ENCODE assay signal across 8 cellular contexts in the genomic region with DNA sequence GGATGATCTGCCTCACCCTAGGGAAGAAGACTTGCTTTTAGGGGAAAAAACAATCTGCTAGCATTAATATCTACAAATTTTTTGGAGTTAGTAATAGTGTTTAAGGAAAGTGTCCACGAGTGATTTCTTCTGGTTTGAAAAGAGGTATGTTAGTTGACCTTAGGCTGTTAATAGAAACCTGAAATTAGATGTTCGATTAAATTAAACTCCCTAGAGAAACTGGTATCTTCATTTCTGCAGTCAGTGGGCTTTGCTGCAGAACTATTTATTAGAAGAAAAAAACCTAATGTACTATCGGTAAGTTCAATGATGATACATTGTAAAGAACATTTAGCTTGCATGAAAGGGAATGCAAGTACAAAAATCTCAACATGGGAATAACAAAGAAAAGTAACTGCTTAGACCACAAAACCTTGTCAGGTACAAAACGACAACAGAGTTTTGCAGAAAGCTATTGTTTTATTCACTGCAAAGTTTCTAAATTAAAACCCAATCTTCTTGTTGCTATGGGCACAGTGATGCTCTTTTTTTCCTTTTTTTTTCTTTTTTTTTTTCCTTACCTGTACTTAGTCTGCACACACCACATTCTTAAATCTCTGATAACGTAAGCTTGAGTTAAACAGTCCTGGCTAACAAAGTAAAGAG. TPM values are rescaled to one million over a fixed set of nuclear protein-coding genes. Genes with fewer than 3 reads are reported as not detected.
A peak's percentile ranks its signal among the peaks of the same experiment; 100 is the strongest.
DNase-seq lines count a peak whose midpoint lies in the region; ATAC-seq and TF ChIP-seq lines count a peak whose summit lies in the region.
"Had no signal": no experiment of that assay in that cellular context is flagged by ENCODE, and none has a peak within 500 bp of the region (broad histone marks: within the 10 kb centered on the region; RNA-seq: fewer than 3 reads in every experiment).

No MANE protein-coding gene starts in this region.

- TF ChIP-seq CTCF in HFFc6 (IDR thresholded peaks at IDR 0.05): no peak

- H3K27me3 Mint-ChIP-seq in HFFc6 (ENCODE audit: insufficient read depth): no peaks in the 10 kb centered on the region; the same call in 1 of the 2 replicates
- peaks cover 63% of the 10 kb centered on the region for H3K27me3 Mint-ChIP-seq in activated T-helper 2 cell treated with anti-CD3 and anti-CD28 coated beads, Interferon-gamma antibody, Interleukin-2, Interleukin-4, amounts not matched to agents 10 μg/mL and 5 μg/mL and 100 μg/mL, durations not matched to agents 14 hours and 24 hours and 36 hours (ENCODE audit: low read depth)

- no peaks in the 10 kb centered on the region for H3K36me3 ChIP-seq in iPS-18a (ENCODE audit: control insufficient read depth, low read depth, low read length)

- no peaks in the 10 kb centered on the region for H3K9me3 ChIP-seq in iPS-18a (ENCODE audit: control insufficient read depth, low read depth, low read length)

- H3K36me3 Mint-ChIP-seq in HFFc6 (ENCODE audit: low read depth): peaks cover 5% of the 10 kb centered on the region; the same call in 1 of the 2 replicates
- no peaks in the 10 kb centered on the region for H3K36me3 Mint-ChIP-seq in activated T-helper 2 cell treated with anti-CD3 and anti-CD28 coated beads, Interferon-gamma antibody, Interleukin-2, Interleukin-4, amounts not matched to agents 10 μg/mL and 5 μg/mL and 100 μg/mL, durations not matched to agents 14 hours and 24 hours and 36 hours (ENCODE audit: low read depth)
- H3K36me3 Mint-ChIP-seq in stimulated activated effector memory CD8-positive, alpha-beta T cell treated with anti-CD3 and anti-CD28 coated beads, Interleukin-12 subunit alpha, Interleukin-12 subunit beta, amount 100 ng/mL, for 72 hours: peaks cover 12% of the 10 kb centered on the region

- ATAC-seq in stimulated activated effector memory CD8-positive, alpha-beta T cell treated with anti-CD3 and anti-CD28 coated beads, Interleukin-12 subunit alpha, Interleukin-12 subunit beta, amount 100 ng/mL, for 72 hours: no peak
- ATAC-seq in GM18909 (IDR thresholded peaks at IDR 0.05; ENCODE audit: poor library complexity, unreplicated experiment): no peak

- no peak overlapping the region for H3K27ac ChIP-seq in iPS-18a (ENCODE audit: low read length)

- H3K9me3 Mint-ChIP-seq in HFFc6: no peaks in the 10 kb centered on the region
- peaks cover 2% of the 10 kb centered on the region for H3K9me3 Mint-ChIP-seq in activated T-helper 2 cell treated with anti-CD3 and anti-CD28 coated beads, Interferon-gamma antibody, Interleukin-2, Interleukin-4, amounts not matched to agents 10 μg/mL and 5 μg/mL and 100 μg/mL, durations not matched to agents 14 hours and 24 hours and 36 hours
- peaks cover 2% of the 10 kb centered on the region for H3K9me3 Mint-ChIP-seq in stimulated activated effector memory CD8-positive, alpha-beta T cell treated with anti-CD3 and anti-CD28 coated beads, Interleukin-12 subunit alpha, Interleukin-12 subunit beta, amount 100 ng/mL, for 72 hours

- intact Hi-C loops in activated T-helper 2 cell treated with anti-CD3 and anti-CD28 coated beads, Interferon-gamma antibody, Interleukin-2, Interleukin-4, amounts not matched to agents 10 μg/mL and 5 μg/mL and 100 μg/mL, durations not matched to agents 14 hours and 24 hours and 36 hours (cut with micrococcal nuclease): loop anchor here (2.0 to 10.0 kb wide), 4 partner anchors 347 to 981 kb away; partner anchors contain the start of genes RELL1 and TBC1D1

- H3K4me1 ChIP-seq in iPS-18a (ENCODE audit: control insufficient read depth, low read depth, low read length): peaks cover 55% of the 10 kb centered on the region

- peak overlapping the region; percentile 93 for H3K4me3 Mint-ChIP-seq in HFFc6
- peak overlapping the region; percentile 13 for H3K4me3 Mint-ChIP-seq in activated T-helper 2 cell treated with anti-CD3 and anti-CD28 coated beads, Interferon-gamma antibody, Interleukin-2, Interleukin-4, amounts not matched to agents 10 μg/mL and 5 μg/mL and 100 μg/mL, durations not matched to agents 14 hours and 24 hours and 36 hours (ENCODE audit: low read depth)
- peak overlapping the region; percentile 82 for H3K4me3 Mint-ChIP-seq in stimulated activated effector memory CD8-positive, alpha-beta T cell treated with anti-CD3 and anti-CD28 coated beads, Interleukin-12 subunit alpha, Interleukin-12 subunit beta, amount 100 ng/mL, for 72 hours

- H3K4me3 ChIP-seq in iPS-18a (ENCODE audit: low read length): peak overlapping the region; percentile 88

- DNase-seq in HFFc6 (no peak), DMS153 treated with DMSO at 0.1 percent for 48 hours (lab: John Stamatoyannopoulos, UW; ENCODE audit: unreplicated experiment) (no peak), SIG-M5 treated with dmso at 0.1 percent for 504 hours (lab: John Stamatoyannopoulos, UW; ENCODE audit: unreplicated experiment) (no peak)
- no peak for DNase-seq in activated T-helper 2 cell treated with anti-CD3 and anti-CD28 coated beads, Interferon-gamma antibody, Interleukin-2, Interleukin-4, amounts not matched to agents 10 μg/mL and 5 μg/mL and 100 μg/mL, durations not matched to agents 14 hours and 24 hours and 36 hours (ENCODE audit: low spot score)
- DNase-seq in stimulated activated effector memory CD8-positive, alpha-beta T cell treated with anti-CD3 and anti-CD28 coated beads, Interleukin-12 subunit alpha, Interleukin-12 subunit beta, amount 100 ng/mL, for 72 hours (ENCODE audit: low spot score in 2 of 2): no peak
- DNase-seq: stimulated activated CD4-positive, alpha-beta T cell treated with anti-CD3 and anti-CD28 coated beads, Interleukin-4, amount 100 ng/mL, for 4 hours had no signal

- peak overlapping the region; percentile 84 for H3K9ac ChIP-seq in iPS-18a (ENCODE audit: low read length)

- peaks cover 62% of the 10 kb centered on the region for H3K4me1 Mint-ChIP-seq in HFFc6 (ENCODE audit: low read depth)
- peaks cover 24% of the 10 kb centered on the region for H3K4me1 Mint-ChIP-seq in activated T-helper 2 cell treated with anti-CD3 and anti-CD28 coated beads, Interferon-gamma antibody, Interleukin-2, Interleukin-4, amounts not matched to agents 10 μg/mL and 5 μg/mL and 100 μg/mL, durations not matched to agents 14 hours and 24 hours and 36 hours (ENCODE audit: low read depth)
- peaks cover 56% of the 10 kb centered on the region for H3K4me1 Mint-ChIP-seq in stimulated activated effector memory CD8-positive, alpha-beta T cell treated with anti-CD3 and anti-CD28 coated beads, Interleukin-12 subunit alpha, Interleukin-12 subunit beta, amount 100 ng/mL, for 72 hours

- peak overlapping the region; percentile 98 for H3K27ac Mint-ChIP-seq in HFFc6
- H3K27ac Mint-ChIP-seq in activated T-helper 2 cell treated with anti-CD3 and anti-CD28 coated beads, Interferon-gamma antibody, Interleukin-2, Interleukin-4, amounts not matched to agents 10 μg/mL and 5 μg/mL and 100 μg/mL, durations not matched to agents 14 hours and 24 hours and 36 hours: no peak overlapping the region
- H3K27ac Mint-ChIP-seq in stimulated activated effector memory CD8-positive, alpha-beta T cell treated with anti-CD3 and anti-CD28 coated beads, Interleukin-12 subunit alpha, Interleukin-12 subunit beta, amount 100 ng/mL, for 72 hours: peak overlapping the region; percentile 87

- peaks cover 26% of the 10 kb centered on the region for H3K27me3 ChIP-seq in iPS-18a (ENCODE audit: control insufficient read depth, insufficient read depth, low read length)

RNA-seq across cellular contexts. Expression of gene KLF3, which starts 2.0 kb away (rescaled TPM):
- total RNA-seq in HFFc6 (2021; fragmentation: NEBNext Ultra II Directional; extraction: Animal tissue kit (Norgen Biotek cat#: 25700)): 10 to 100 TPM; 10.7 to 17.1 (median 14.0) TPM
- 0.62 and 0.71 TPM in 2 replicates for total RNA-seq in activated T-helper 2 cell treated with anti-CD3 and anti-CD28 coated beads, Interferon-gamma antibody, Interleukin-2, Interleukin-4, amounts not matched to agents 10 μg/mL and 5 μg/mL and 100 μg/mL, durations not matched to agents 14 hours and 24 hours and 36 hours

Comparison
In these comparisons a context has a peak if more than half of its experiments do, and no peak if none do; other contexts are left out.
1. H3K4me3 Mint-ChIP-seq: peak in every context shown above with its lines; median percentile 93 in HFFc6; 82 in stimulated activated effector memory CD8-positive, alpha-beta T cell treated with anti-CD3 and anti-CD28 coated beads, Interleukin-12 subunit alpha, Interleukin-12 subunit beta, amount 100 ng/mL, for 72 hours; 13 in activated T-helper 2 cell treated with anti-CD3 and anti-CD28 coated beads, Interferon-gamma antibody, Interleukin-2, Interleukin-4, amounts not matched to agents 10 μg/mL and 5 μg/mL and 100 μg/mL, durations not matched to agents 14 hours and 24 hours and 36 hours.